21 cellular contexts compared by ENCODE assay signal in the genomic region with DNA sequence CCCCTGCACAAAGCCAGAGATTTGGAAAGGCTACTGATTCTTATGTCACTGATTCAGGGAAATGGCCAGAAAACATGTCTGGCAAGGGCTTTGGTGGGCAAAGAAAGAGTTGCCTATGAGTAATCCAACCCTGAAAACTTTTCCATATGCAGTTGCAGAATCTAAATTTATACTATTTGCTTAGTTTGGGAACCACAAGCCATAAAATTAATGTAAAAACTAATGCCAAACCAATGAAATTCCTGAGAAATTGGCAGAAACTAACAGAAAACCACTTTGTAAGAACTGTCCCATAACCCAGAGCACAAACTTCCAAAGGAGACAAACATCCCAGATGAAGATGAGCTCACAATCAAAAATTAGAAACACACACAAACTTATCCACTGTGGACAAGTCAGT.
"Had no signal": no experiment of that assay in that cellular context is flagged by ENCODE, and none has a peak within 500 bp of the region (broad histone marks: within the 10 kb centered on the region; RNA-seq: fewer than 3 reads in every experiment).

No MANE protein-coding gene starts in this region.

- DNase-seq: activated CD4-positive, alpha-beta T cell treated with anti-CD3 and anti-CD28 coated beads, Interleukin-2, amount 10 ng/mL, durations not matched to agents 24 days and 14 days; activated CD4-positive, CD25-positive, alpha-beta regulatory T cell; activated CD8-positive, alpha-beta T cell treated with anti-CD3 and anti-CD28 coated beads for 36 hours; activated naive CD4-positive, alpha-beta T cell; activated naive CD8-positive, alpha-beta T cell treated with anti-CD3 and anti-CD28 coated beads, Interleukin-2, amount 10 ng/mL, durations not matched to agents 7 days and 5 days; activated T-cell treated with anti-CD3 and anti-CD28 coated beads, Interleukin-2, amount 50 U/mL, for 1 hour; amygdala; cortex of kidney; left cardiac atrium; mesenchymal stem cell; naive thymus-derived CD4-positive, alpha-beta T cell; pancreas; right lobe of liver; stimulated activated CD4-positive, alpha-beta T cell treated with anti-CD3 and anti-CD28 coated beads, Interleukin-4, amount 100 ng/mL, for 24 hours; stomach; T-helper 9 cell; testis had no signal

- H3K27me3 ChIP-seq: breast epithelium, pancreas, right lobe of liver, stomach, testis had no signal

- H3K4me1 ChIP-seq: breast epithelium, pancreas, right lobe of liver had no signal

- H3K36me3 ChIP-seq: breast epithelium, pancreas, right lobe of liver, stomach had no signal

- H3K4me2 ChIP-seq: smooth muscle cell had no signal

- H3K9me3 ChIP-seq: pancreas, right lobe of liver, testis had no signal

- H3K27ac ChIP-seq: breast epithelium, pancreas, right lobe of liver, stomach, testis had no signal

- ATAC-seq: activated CD8-positive, alpha-beta T cell treated with anti-CD3 and anti-CD28 coated beads for 36 hours; activated T-helper 17 cell treated with anti-CD3 and anti-CD28 coated beads, Interleukin-2, amount 50 U/mL, for 72 hours; left cardiac atrium; naive thymus-derived CD4-positive, alpha-beta T cell; pancreas; right lobe of liver; stimulated activated effector memory CD8-positive, alpha-beta T cell treated with anti-CD3 and anti-CD28 coated beads, Interleukin-12 subunit alpha, Interleukin-12 subunit beta, amount 100 ng/mL, for 72 hours had no signal

- H3K4me3 ChIP-seq: breast epithelium, pancreas, right lobe of liver, smooth muscle cell, stomach, testis had no signal
